ENCODE assay signal across 21 cellular contexts in the genomic region with DNA sequence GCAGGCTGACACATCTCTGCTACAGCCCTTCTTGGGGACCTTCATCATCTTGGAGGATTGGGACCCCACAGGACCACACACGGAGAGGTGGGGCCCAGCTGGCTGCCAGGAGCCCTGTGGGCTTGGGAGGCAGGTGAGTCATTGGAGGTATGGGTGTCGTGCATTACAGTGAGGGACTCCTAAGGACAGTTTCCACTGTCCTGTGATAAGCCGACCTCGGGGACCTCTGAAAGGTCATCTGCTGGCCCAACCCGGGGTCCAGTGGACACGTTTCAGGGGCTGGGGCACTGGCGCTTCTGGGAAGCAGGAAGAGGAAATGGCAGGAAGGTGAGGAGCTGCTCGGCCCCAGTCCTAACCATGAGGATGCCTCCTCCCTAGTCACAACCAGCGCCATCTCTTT.
DNase-seq lines count a peak whose midpoint lies in the region; ATAC-seq, FAIRE-seq and TF ChIP-seq lines count a peak whose summit lies in the region.
"Had no signal": no experiment of that assay in that cellular context is flagged by ENCODE, and none has a peak within 500 bp of the region (broad histone marks: within the 10 kb centered on the region; RNA-seq: fewer than 3 reads in every experiment).

No MANE protein-coding gene starts in this region.

- TF ChIP-seq RAD21 in H1 (IDR thresholded peaks at IDR 0.05 in 1 of 2, conservative IDR thresholded peaks at IDR 0.05 in 1 of 2; ENCODE audit: low read depth in 2 of 2, low read length in 2 of 2), result no peak

- no peak for ATAC-seq in activated naive CD8-positive, alpha-beta T cell treated with anti-CD3 and anti-CD28 coated beads, Interleukin-2, amount 10 ng/mL, durations not matched to agents 7 days and 5 days (ENCODE audit: low read depth)
- ATAC-seq in activated naive CD8-positive, alpha-beta T cell treated with anti-CD3 and anti-CD28 coated beads, Interleukin-2, amount 50 U/mL, for 24 hours, result no peak
- ATAC-seq: HepG2 had no signal

- H2AFZ ChIP-seq in H1 (ENCODE audit: low read length) (no peak overlapping the region), neural progenitor cell (replicated peaks) (no peak overlapping the region)

- H3K79me1 ChIP-seq in H1 (ENCODE audit: low read depth, low read length), result no peaks in the 10 kb centered on the region

- H3K79me2 ChIP-seq in H1 (ENCODE audit: control insufficient read depth in 1 of 2, insufficient read depth in 2 of 2, low read length in 2 of 2), result no peaks in the 10 kb centered on the region
- H3K79me2 ChIP-seq in neural progenitor cell (ENCODE audit: low read depth), result no peaks in the 10 kb centered on the region

- no peak overlapping the region for H2BK120ac ChIP-seq in H1 (replicated peaks; ENCODE audit: low read depth, low read length)

- H2BK5ac ChIP-seq in H1 (ENCODE audit: low read depth, low read length), result no peak overlapping the region

- H3K9me3 Mint-ChIP-seq in activated naive CD8-positive, alpha-beta T cell treated with anti-CD3 and anti-CD28 coated beads, Interleukin-2, amount 10 ng/mL, durations not matched to agents 7 days and 5 days, result peaks cover 6% of the 10 kb centered on the region
- peaks cover 6% of the 10 kb centered on the region for H3K9me3 Mint-ChIP-seq in activated naive CD8-positive, alpha-beta T cell treated with anti-CD3 and anti-CD28 coated beads, Interleukin-2, amount 50 U/mL, for 24 hours
- peaks cover 6% of the 10 kb centered on the region for H3K9me3 Mint-ChIP-seq in neural progenitor cell

- peak; percentile 17 for DNase-seq in activated naive CD8-positive, alpha-beta T cell treated with anti-CD3 and anti-CD28 coated beads, Interleukin-2, amount 10 ng/mL, durations not matched to agents 7 days and 5 days
- no peak for DNase-seq in activated naive CD8-positive, alpha-beta T cell treated with anti-CD3 and anti-CD28 coated beads, Interleukin-2, amount 50 U/mL, for 24 hours
- DNase-seq in H1 (ENCODE audit: low read depth in 1 of 2, low spot score in 2 of 2), result no peak
- no peak for DNase-seq in neural progenitor cell (ENCODE audit: low spot score)
- DNase-seq in medulla oblongata (ENCODE audit: extremely low spot score), result no peak
- no peak for DNase-seq in NCI-H2029 treated with DMSO at 0.1 percent for 48 hours (lab: John Stamatoyannopoulos, UW)
- no peak for DNase-seq in DMS79 (lab: John Stamatoyannopoulos, UW)
- DNase-seq: CD4-positive, CD25-positive, alpha-beta regulatory T cell; CD8-positive, alpha-beta memory T cell; COR-L47; DMS 273 treated with DMSO at 0.1 percent for 48 hours; DMS53; GOT3; H9 had no signal

- no peak for TF ChIP-seq EP300 in H1 (IDR thresholded peaks at IDR 0.05; ENCODE audit: borderline replicate concordance in 1 of 2, low read depth in 2 of 2, low read length in 2 of 2)

- H3K4me3 ChIP-seq in H1 (ENCODE audit: extremely low read depth in 1 of 4, insufficient read depth in 2 of 4, low read depth in 3 of 4, low read length in 4 of 4) (no peak overlapping the region), neural progenitor cell (no peak overlapping the region)
- H3K4me3 ChIP-seq: BLaER1 treated with 17β-estradiol and CSF1 and Interleukin-3, amounts not matched to agents 10 nM and 100 nM had no signal

- H3K4me1 ChIP-seq in H1 (replicated peaks in 1 of 4; ENCODE audit: control insufficient read depth in 3 of 4, insufficient read depth in 4 of 4, low read length in 3 of 4) (peaks cover 0 to 10% (median 1%) of the 10 kb centered on the region in 4 experiments; a peak in 4 of 7 replicates), neural progenitor cell (peaks cover 15% of the 10 kb centered on the region)

- H4K20me1 ChIP-seq in H1 (replicated peaks in 1 of 2; ENCODE audit: control insufficient read depth in 1 of 2, insufficient read depth in 2 of 2, low read length in 2 of 2), result no peaks in the 10 kb centered on the region
- no peaks in the 10 kb centered on the region for H4K20me1 ChIP-seq in neural progenitor cell (ENCODE audit: low read depth)
- H4K20me1 ChIP-seq: BLaER1 treated with 17β-estradiol and CSF1 and Interleukin-3, amounts not matched to agents 10 nM and 100 nM had no signal

- H3K36me3 ChIP-seq in H1 (ENCODE audit: control insufficient read depth in 2 of 4, insufficient read depth in 4 of 4, low read length in 3 of 4), result no peaks in the 10 kb centered on the region
- no peaks in the 10 kb centered on the region for H3K36me3 ChIP-seq in neural progenitor cell
- H3K36me3 ChIP-seq: BLaER1 treated with 17β-estradiol and CSF1 and Interleukin-3, amounts not matched to agents 10 nM and 100 nM had no signal

- no peak overlapping the region for H4K91ac ChIP-seq in H1 (replicated peaks; ENCODE audit: insufficient read length, low read length)

- H4K5ac ChIP-seq in H1 (ENCODE audit: insufficient read length, low read depth, low read length), result no peak overlapping the region

- no peaks in the 10 kb centered on the region; a peak in 1 of 7 replicates for H3K27me3 ChIP-seq in H1 (replicated peaks in 1 of 4; ENCODE audit: control insufficient read depth in 3 of 4, extremely low read depth in 1 of 4, insufficient read depth in 3 of 4, low read length in 3 of 4)
- H3K27me3 ChIP-seq in neural progenitor cell, result no peaks in the 10 kb centered on the region
- H3K27me3 ChIP-seq: BLaER1 treated with 17β-estradiol and CSF1 and Interleukin-3, amounts not matched to agents 10 nM and 100 nM had no signal

- POLR2A ChIA-PET in activated naive CD8-positive, alpha-beta T cell treated with anti-CD3 and anti-CD28 coated beads, Interleukin-2, amount 10 ng/mL, durations not matched to agents 7 days and 5 days (lab: Charles Lee), result no interaction called here
- POLR2A ChIA-PET in H1 (lab: Charles Lee; ENCODE audit: partially characterized antibody), result interaction anchor here (0.6 kb wide), 1 partner anchor 795 kb away, joined by 3 read pairs; no protein-coding TSS in a partner anchor

- WGBS in H1 (ENCODE audit: extremely low coverage in 1 of 2, insufficient coverage in 1 of 2, insufficient read length in 1 of 2, insufficient replicate concordance in 2 of 2, low coverage in 1 of 2, low lambda C conversion rate in 2 of 2, missing lambda C conversion rate in 1 of 2), 2 experiments, result 95% methylated on average over 8 of the region's 9 CpGs; no CpG with 5 or more reads in 1 of the 2 experiments

- H3K9ac ChIP-seq in H1 (replicated peaks in 1 of 4; ENCODE audit: extremely low read depth in 1 of 4, low read depth in 3 of 4, low read length in 3 of 4) (no peak overlapping the region), neural progenitor cell (no peak overlapping the region)
- H3K9ac ChIP-seq: BLaER1 treated with 17β-estradiol and CSF1 and Interleukin-3, amounts not matched to agents 10 nM and 100 nM had no signal

- H3K4me1 Mint-ChIP-seq in activated naive CD8-positive, alpha-beta T cell treated with anti-CD3 and anti-CD28 coated beads, Interleukin-2, amount 10 ng/mL, durations not matched to agents 7 days and 5 days, result no peaks in the 10 kb centered on the region
- H3K4me1 Mint-ChIP-seq in activated naive CD8-positive, alpha-beta T cell treated with anti-CD3 and anti-CD28 coated beads, Interleukin-2, amount 50 U/mL, for 24 hours, result no peaks in the 10 kb centered on the region
- H3K4me1 Mint-ChIP-seq in neural progenitor cell, result peaks cover 30% of the 10 kb centered on the region
- H3K4me1 Mint-ChIP-seq: B cell; CD8-positive, alpha-beta memory T cell had no signal

- no peak for TF ChIP-seq CTCF in H1 (IDR thresholded peaks at IDR 0.05; ENCODE audit: control extremely low read depth in 1 of 3, insufficient read depth in 1 of 3, low read depth in 1 of 3, low read length in 3 of 3)
- TF ChIP-seq CTCF in neural progenitor cell (IDR thresholded peaks at IDR 0.05), result no peak

- H3K9me3 ChIP-seq in H1 (ENCODE audit: insufficient read depth in 2 of 2, low read depth in 1 of 2, low read length in 1 of 2) (no peaks in the 10 kb centered on the region), neural progenitor cell (ENCODE audit: low read depth) (no peaks in the 10 kb centered on the region)

- no peak for TF ChIP-seq POLR2A in H1 (IDR thresholded peaks at IDR 0.05; ENCODE audit: control extremely low read depth in 1 of 2, low read depth in 2 of 2, low read length in 2 of 2)

- H3K27ac ChIP-seq in H1 (ENCODE audit: low read depth, low read length) (no peak overlapping the region), neural progenitor cell (no peak overlapping the region)
- H3K27ac ChIP-seq: BLaER1 treated with 17β-estradiol and CSF1 and Interleukin-3, amounts not matched to agents 10 nM and 100 nM had no signal

- no peaks in the 10 kb centered on the region for H3K36me3 Mint-ChIP-seq in activated naive CD8-positive, alpha-beta T cell treated with anti-CD3 and anti-CD28 coated beads, Interleukin-2, amount 10 ng/mL, durations not matched to agents 7 days and 5 days
- H3K36me3 Mint-ChIP-seq in activated naive CD8-positive, alpha-beta T cell treated with anti-CD3 and anti-CD28 coated beads, Interleukin-2, amount 50 U/mL, for 24 hours (ENCODE audit: low read depth), result no peaks in the 10 kb centered on the region
- H3K36me3 Mint-ChIP-seq in neural progenitor cell, result no peaks in the 10 kb centered on the region

- no peak overlapping the region for H2BK20ac ChIP-seq in H1 (ENCODE audit: low read length)

- no peak for FAIRE-seq in H1 (lab: Jason Lieb, UNC)
- FAIRE-seq: G401.6, GM12891, GM18507, HepG2 had no signal

- H3K27me3 Mint-ChIP-seq in activated naive CD8-positive, alpha-beta T cell treated with anti-CD3 and anti-CD28 coated beads, Interleukin-2, amount 10 ng/mL, durations not matched to agents 7 days and 5 days, result no peaks in the 10 kb centered on the region
- no peaks in the 10 kb centered on the region for H3K27me3 Mint-ChIP-seq in activated naive CD8-positive, alpha-beta T cell treated with anti-CD3 and anti-CD28 coated beads, Interleukin-2, amount 50 U/mL, for 24 hours
- peaks cover 41% of the 10 kb centered on the region for H3K27me3 Mint-ChIP-seq in neural progenitor cell (ENCODE audit: insufficient read depth, low read depth)
- H3K27me3 Mint-ChIP-seq: B cell, IgD-negative memory B cell had no signal

- H3K4me3 Mint-ChIP-seq in activated naive CD8-positive, alpha-beta T cell treated with anti-CD3 and anti-CD28 coated beads, Interleukin-2, amount 10 ng/mL, durations not matched to agents 7 days and 5 days, result no peak overlapping the region
- H3K4me3 Mint-ChIP-seq in activated naive CD8-positive, alpha-beta T cell treated with anti-CD3 and anti-CD28 coated beads, Interleukin-2, amount 50 U/mL, for 24 hours, result no peak overlapping the region
- H3K4me3 Mint-ChIP-seq in neural progenitor cell, result peak overlapping the region; percentile 50
- H3K4me3 Mint-ChIP-seq: B cell; CD4-positive, CD25-positive, alpha-beta regulatory T cell; CD8-positive, alpha-beta memory T cell; H9; IgD-negative memory B cell had no signal

- H3K4me2 ChIP-seq in H1 (ENCODE audit: insufficient read depth in 1 of 2, low read depth in 2 of 2, low read length in 2 of 2) (no peak overlapping the region), neural progenitor cell (no peak overlapping the region)

- no peaks in the 10 kb centered on the region for H3K23me2 ChIP-seq in H1 (ENCODE audit: low read depth, low read length)

- no peak overlapping the region for H3K14ac ChIP-seq in H1 (ENCODE audit: insufficient read length)

- H3K18ac ChIP-seq in H1 (ENCODE audit: extremely low read depth, low read length), result no peak overlapping the region

- H3F3A ChIP-seq in neural progenitor cell (ENCODE audit: low read depth), result no peaks in the 10 kb centered on the region

- no peak overlapping the region for H2AK5ac ChIP-seq in H1 (ENCODE audit: low read depth, low read length)

- no peak overlapping the region for H3K56ac ChIP-seq in H1 (replicated peaks; ENCODE audit: insufficient read length, low read depth, low read length)

- H3K4ac ChIP-seq in H1 (replicated peaks; ENCODE audit: insufficient read length, low read depth, low read length), result no peak overlapping the region

- peak overlapping the region; percentile 61 for H3K27ac Mint-ChIP-seq in activated naive CD8-positive, alpha-beta T cell treated with anti-CD3 and anti-CD28 coated beads, Interleukin-2, amount 10 ng/mL, durations not matched to agents 7 days and 5 days
- no peak overlapping the region for H3K27ac Mint-ChIP-seq in activated naive CD8-positive, alpha-beta T cell treated with anti-CD3 and anti-CD28 coated beads, Interleukin-2, amount 50 U/mL, for 24 hours
- no peak overlapping the region for H3K27ac Mint-ChIP-seq in neural progenitor cell
- H3K27ac Mint-ChIP-seq: B cell, IgD-negative memory B cell had no signal

- CTCF ChIA-PET in H1 (lab: Charles Lee; ENCODE audit: partially characterized antibody), result interaction anchor here (0.5 to 2.9 kb wide), 5 partner anchors 10 to 744 kb away, joined by 3 to 11 read pairs (median 3); no protein-coding TSS in a partner anchor

- H2BK15ac ChIP-seq in H1 (ENCODE audit: low read length), result no peak overlapping the region

- no peak overlapping the region; the same call in 1 of the 2 replicates for H4K8ac ChIP-seq in H1 (ENCODE audit: extremely low read depth, insufficient read depth, low read length)

- H2BK12ac ChIP-seq in H1 (ENCODE audit: low read depth, low read length), result 0 out of 2 replicates have a peak overlapping the region, but pooled peaks have one; percentile 9

- H3K23ac ChIP-seq in H1 (ENCODE audit: insufficient read length), result no peak overlapping the region
